Comparison of ENCODE assay signal across 1 cellular context in the genomic region with DNA sequence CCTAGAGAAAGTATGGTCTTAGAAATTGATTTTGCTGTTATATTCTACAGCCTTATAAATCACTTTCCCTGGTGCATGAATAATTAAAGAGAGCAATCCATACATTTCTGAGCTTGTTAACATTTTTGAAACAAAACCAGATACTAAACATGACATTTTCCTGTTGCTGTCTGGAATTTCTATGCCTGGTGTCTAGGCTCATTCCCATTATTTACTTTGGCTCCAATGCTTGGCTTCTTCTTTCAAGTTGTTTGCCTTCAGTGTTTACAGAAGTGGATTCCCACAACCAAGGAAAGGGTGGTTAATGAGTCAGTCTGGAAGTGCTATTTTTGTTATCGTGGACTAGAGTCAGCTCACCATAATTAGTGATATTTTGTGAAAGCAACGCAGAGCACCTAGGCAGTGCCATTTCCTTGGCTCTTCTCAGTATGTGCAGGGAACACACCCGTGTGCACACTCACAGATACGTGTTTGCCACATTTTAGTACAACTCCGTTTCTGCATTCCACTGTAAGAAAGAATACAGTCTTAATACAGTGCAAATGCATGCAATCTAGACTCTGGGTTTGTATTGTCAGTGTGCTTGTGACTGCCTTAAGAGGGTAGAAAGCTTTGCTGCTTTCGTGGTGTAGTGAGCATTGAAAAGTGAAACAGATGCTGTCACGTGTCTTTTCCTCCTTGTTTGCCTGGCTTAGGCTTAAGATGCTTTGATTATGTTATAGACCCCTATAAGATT.
TF ChIP-seq lines count a peak whose summit lies in the region.

No MANE protein-coding gene starts in this region.

TF ChIP-seq in HEK293, 187 proteins besides CTCF, POLR2A, EP300 and RAD21 (continued from another document):
- no peak for TF ChIP-seq KLF17 (tag by site-specific recombination; IDR thresholded peaks at IDR 0.05)
- peak; percentile 66 for TF ChIP-seq ZBTB17 (tag by site-specific recombination; IDR thresholded peaks at IDR 0.05)
- TF ChIP-seq SCRT2 (tag by site-specific recombination; IDR thresholded peaks at IDR 0.05) = peak; percentile 67
- TF ChIP-seq SP7 (tag by site-specific recombination; IDR thresholded peaks at IDR 0.05) = peak; percentile 79
- TF ChIP-seq ZBTB1 (tag by site-specific recombination; IDR thresholded peaks at IDR 0.05) = 0 out of 2 replicates have a peak, but pooled peaks have one; percentile 47
- TF ChIP-seq ZNF354C (tag by site-specific recombination; IDR thresholded peaks at IDR 0.05; ENCODE audit: borderline replicate concordance, low read depth) = no peak
- peak; percentile 60; the same call in 1 of the 2 replicates for TF ChIP-seq SCRT1 (tag by site-specific recombination; IDR thresholded peaks at IDR 0.05; ENCODE audit: borderline replicate concordance)
- TF ChIP-seq, protein P1, sequence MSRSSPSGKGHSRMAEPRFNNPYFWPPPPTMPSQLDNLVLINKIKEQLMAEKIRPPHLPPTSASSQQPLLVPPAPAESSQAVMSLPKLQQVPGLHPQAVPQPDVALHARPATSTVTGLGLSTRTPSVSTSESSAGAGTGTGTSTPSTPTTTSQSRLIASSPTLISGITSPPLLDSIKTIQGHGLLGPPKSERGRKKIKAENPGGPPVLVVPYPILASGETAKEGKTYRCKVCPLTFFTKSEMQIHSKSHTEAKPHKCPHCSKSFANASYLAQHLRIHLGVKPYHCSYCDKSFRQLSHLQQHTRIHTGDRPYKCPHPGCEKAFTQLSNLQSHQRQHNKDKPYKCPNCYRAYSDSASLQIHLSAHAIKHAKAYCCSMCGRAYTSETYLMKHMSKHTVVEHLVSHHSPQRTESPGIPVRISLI (tag by site-specific recombination; IDR thresholded peaks at IDR 0.05) = 0 out of 2 replicates have a peak, but pooled peaks have one; percentile 18
- peak; percentile 64 for TF ChIP-seq BCL6B (tag by site-specific recombination; IDR thresholded peaks at IDR 0.05)
- TF ChIP-seq ZNF24 (tag by site-specific recombination; IDR thresholded peaks at IDR 0.05) = 0 out of 2 replicates have a peak, but pooled peaks have one; percentile 36
- TF ChIP-seq, protein P2, sequence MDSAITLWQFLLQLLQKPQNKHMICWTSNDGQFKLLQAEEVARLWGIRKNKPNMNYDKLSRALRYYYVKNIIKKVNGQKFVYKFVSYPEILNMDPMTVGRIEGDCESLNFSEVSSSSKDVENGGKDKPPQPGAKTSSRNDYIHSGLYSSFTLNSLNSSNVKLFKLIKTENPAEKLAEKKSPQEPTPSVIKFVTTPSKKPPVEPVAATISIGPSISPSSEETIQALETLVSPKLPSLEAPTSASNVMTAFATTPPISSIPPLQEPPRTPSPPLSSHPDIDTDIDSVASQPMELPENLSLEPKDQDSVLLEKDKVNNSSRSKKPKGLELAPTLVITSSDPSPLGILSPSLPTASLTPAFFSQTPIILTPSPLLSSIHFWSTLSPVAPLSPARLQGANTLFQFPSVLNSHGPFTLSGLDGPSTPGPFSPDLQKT (IDR thresholded peaks at IDR 0.05; ENCODE audit: borderline replicate concordance, low read depth, low read length) = no peak
- no peak for TF ChIP-seq KLF1 (tag by site-specific recombination; IDR thresholded peaks at IDR 0.05)
- TF ChIP-seq, protein P3, sequence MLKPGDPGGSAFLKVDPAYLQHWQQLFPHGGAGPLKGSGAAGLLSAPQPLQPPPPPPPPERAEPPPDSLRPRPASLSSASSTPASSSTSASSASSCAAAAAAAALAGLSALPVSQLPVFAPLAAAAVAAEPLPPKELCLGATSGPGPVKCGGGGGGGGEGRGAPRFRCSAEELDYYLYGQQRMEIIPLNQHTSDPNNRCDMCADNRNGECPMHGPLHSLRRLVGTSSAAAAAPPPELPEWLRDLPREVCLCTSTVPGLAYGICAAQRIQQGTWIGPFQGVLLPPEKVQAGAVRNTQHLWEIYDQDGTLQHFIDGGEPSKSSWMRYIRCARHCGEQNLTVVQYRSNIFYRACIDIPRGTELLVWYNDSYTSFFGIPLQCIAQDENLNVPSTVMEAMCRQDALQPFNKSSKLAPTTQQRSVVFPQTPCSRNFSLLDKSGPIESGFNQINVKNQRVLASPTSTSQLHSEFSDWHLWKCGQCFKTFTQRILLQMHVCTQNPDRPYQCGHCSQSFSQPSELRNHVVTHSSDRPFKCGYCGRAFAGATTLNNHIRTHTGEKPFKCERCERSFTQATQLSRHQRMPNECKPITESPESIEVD (tag by site-specific recombination; IDR thresholded peaks at IDR 0.05) = peak; percentile 92
- peak; percentile 53; the same call in 1 of the 2 replicates for TF ChIP-seq ZEB2 (tag by site-specific recombination; IDR thresholded peaks at IDR 0.05)
- no peak for TF ChIP-seq BCL11A (tag by site-specific recombination; IDR thresholded peaks at IDR 0.05; ENCODE audit: low read depth)
- TF ChIP-seq OSR2 (tag by site-specific recombination; IDR thresholded peaks at IDR 0.05) = peak; percentile 94
- TF ChIP-seq, protein P4, sequence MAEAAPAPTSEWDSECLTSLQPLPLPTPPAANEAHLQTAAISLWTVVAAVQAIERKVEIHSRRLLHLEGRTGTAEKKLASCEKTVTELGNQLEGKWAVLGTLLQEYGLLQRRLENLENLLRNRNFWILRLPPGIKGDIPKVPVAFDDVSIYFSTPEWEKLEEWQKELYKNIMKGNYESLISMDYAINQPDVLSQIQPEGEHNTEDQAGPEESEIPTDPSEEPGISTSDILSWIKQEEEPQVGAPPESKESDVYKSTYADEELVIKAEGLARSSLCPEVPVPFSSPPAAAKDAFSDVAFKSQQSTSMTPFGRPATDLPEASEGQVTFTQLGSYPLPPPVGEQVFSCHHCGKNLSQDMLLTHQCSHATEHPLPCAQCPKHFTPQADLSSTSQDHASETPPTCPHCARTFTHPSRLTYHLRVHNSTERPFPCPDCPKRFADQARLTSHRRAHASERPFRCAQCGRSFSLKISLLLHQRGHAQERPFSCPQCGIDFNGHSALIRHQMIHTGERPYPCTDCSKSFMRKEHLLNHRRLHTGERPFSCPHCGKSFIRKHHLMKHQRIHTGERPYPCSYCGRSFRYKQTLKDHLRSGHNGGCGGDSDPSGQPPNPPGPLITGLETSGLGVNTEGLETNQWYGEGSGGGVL (tag by site-specific recombination; IDR thresholded peaks at IDR 0.05) = no peak
- TF ChIP-seq, protein P5, sequence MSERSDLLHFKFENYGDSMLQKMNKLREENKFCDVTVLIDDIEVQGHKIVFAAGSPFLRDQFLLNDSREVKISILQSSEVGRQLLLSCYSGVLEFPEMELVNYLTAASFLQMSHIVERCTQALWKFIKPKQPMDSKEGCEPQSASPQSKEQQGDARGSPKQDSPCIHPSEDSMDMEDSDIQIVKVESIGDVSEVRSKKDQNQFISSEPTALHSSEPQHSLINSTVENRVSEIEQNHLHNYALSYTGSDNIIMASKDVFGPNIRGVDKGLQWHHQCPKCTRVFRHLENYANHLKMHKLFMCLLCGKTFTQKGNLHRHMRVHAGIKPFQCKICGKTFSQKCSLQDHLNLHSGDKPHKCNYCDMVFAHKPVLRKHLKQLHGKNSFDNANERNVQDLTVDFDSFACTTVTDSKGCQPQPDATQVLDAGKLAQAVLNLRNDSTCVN (tag by site-specific recombination; optimal IDR thresholded peaks at IDR 0.05) = no peak
